Comparison of ENCODE assay signal across 35 cellular contexts in genomic region chr15:48872632-48873031, GRCh38. TPM values are rescaled to one million over a fixed set of nuclear protein-coding genes. Genes with fewer than 3 reads are reported as not detected.
A peak's percentile ranks its signal among the peaks of the same experiment; 100 is the strongest.
DNase-seq lines count a peak whose midpoint lies in the region; ATAC-seq, FAIRE-seq and TF ChIP-seq lines count a peak whose summit lies in the region.
"Had no signal": no experiment of that assay in that cellular context is flagged by ENCODE, and none has a peak within 500 bp of the region (broad histone marks: within the 10 kb centered on the region; RNA-seq: fewer than 3 reads in every experiment).

No MANE protein-coding gene starts in this region.

- WGBS in GM12878 (ENCODE audit: insufficient coverage, insufficient replicate concordance, low lambda C conversion rate, missing lambda C conversion rate): 17% methylated on average over 2 of the region's 2 CpGs
- WGBS in K562 (ENCODE audit: insufficient coverage, low coverage, missing lambda C conversion rate): 18% methylated on average over 2 of the region's 2 CpGs

- no peak overlapping the region for H2AFZ ChIP-seq in astrocyte (ENCODE audit: low read depth, low read length)
- H2AFZ ChIP-seq in GM12878 (ENCODE audit: control insufficient read depth, low read depth, low read length): no peak overlapping the region
- peak overlapping the region; percentile 23; the same call in 1 of the 2 replicates for H2AFZ ChIP-seq in K562 (ENCODE audit: low read depth, low read length)

- ATAC-seq in GM12878 (peak; percentile 71), K562 (no peak), HG02852 (IDR thresholded peaks at IDR 0.05; ENCODE audit: unreplicated experiment) (no peak), GM21390 (IDR thresholded peaks at IDR 0.05; ENCODE audit: unreplicated experiment) (no peak)
- ATAC-seq: A549; CD8-positive, alpha-beta T cell had no signal

- TF ChIP-seq EP300 in GM12878 (IDR thresholded peaks at IDR 0.05; ENCODE audit: borderline replicate concordance in 1 of 2, control insufficient read depth in 1 of 2, low read depth in 2 of 2, low read length in 2 of 2) (no peak), K562 (IDR thresholded peaks at IDR 0.05; ENCODE audit: low read length) (no peak)

- no peak overlapping the region for H3K9ac ChIP-seq in astrocyte (ENCODE audit: low read length)
- H3K9ac ChIP-seq in GM12878 (ENCODE audit: control insufficient read depth, insufficient read depth, low read length): no peak overlapping the region
- no peak overlapping the region for H3K9ac ChIP-seq in K562 (ENCODE audit: insufficient read depth in 1 of 2, low read depth in 2 of 2, low read length in 2 of 2)
- H3K9ac ChIP-seq: BLaER1; BLaER1 treated with 17β-estradiol and CSF1 and Interleukin-3, amounts not matched to agents 10 nM and 100 nM had no signal

- H3K9me3 ChIP-seq in astrocyte (ENCODE audit: insufficient read depth, low read depth, low read length) (no peaks in the 10 kb centered on the region), GM12878 (replicated peaks; ENCODE audit: control insufficient read depth, insufficient read depth, low read length) (no peaks in the 10 kb centered on the region), K562 (replicated peaks; ENCODE audit: control insufficient read depth, insufficient read depth, low read depth, low read length) (no peaks in the 10 kb centered on the region)
- H3K9me3 ChIP-seq: A549; BE2C; BLaER1; BLaER1 treated with 17β-estradiol and CSF1 and Interleukin-3, amounts not matched to agents 10 nM and 100 nM; Caco-2 had no signal

- FAIRE-seq in D721Med (lab: Jason Lieb, UNC): peak; percentile 21
- peak; percentile 13 for FAIRE-seq in astrocyte (lab: Jason Lieb, UNC)
- no peak for FAIRE-seq in GM12878 (lab: Jason Lieb, UNC)
- FAIRE-seq in K562 (lab: Jason Lieb, UNC): no peak
- FAIRE-seq: A204.1, A549 had no signal

- SMC1A ChIA-PET in GM12878 (lab: Charles Lee; ENCODE audit: uncharacterized antibody, unreplicated experiment): interaction anchor here (1.0 to 2.3 kb wide), 5 partner anchors 11 to 549 kb away, joined by 3 to 9 read pairs (median 4); no protein-coding TSS in a partner anchor

- TF ChIP-seq POLR2A in GM12878 (IDR thresholded peaks at IDR 0.05; ENCODE audit: low read depth, low read length) (no peak), K562 (conservative IDR thresholded peaks at IDR 0.05) (no peak)

- POLR2A ChIA-PET in GM12878 (lab: Charles Lee): interaction anchor here (1.1 kb wide), 1 partner anchor 93 kb away, joined by 3 read pairs; no protein-coding TSS in a partner anchor
- POLR2A ChIA-PET in K562 (lab: Yijun Ruan, JAX): no interaction called here

- in situ Hi-C loops in GM12878 (cut with MboI) (loop anchor here (10.0 kb wide), 1 partner anchor 752 kb away; the partner anchor contains the start of genes DTWD1 and FAM227B), K562 (cut with MboI) (no loop called here)

- CTCF ChIA-PET in GM12878 (lab: Yijun Ruan, JAX) (interaction anchor here (1.2 to 3.6 kb wide), 4 partner anchors 11 to 273 kb away, joined by 3 to 26 read pairs (median 12); no protein-coding TSS in a partner anchor), K562 (lab: Yijun Ruan, JAX; ENCODE audit: low intra/inter-chr PET ratio) (no interaction called here)

- H3K4me3 Mint-ChIP-seq in astrocyte (ENCODE audit: unreplicated experiment): no peak overlapping the region
- H3K4me3 Mint-ChIP-seq: B cell; CD14-positive monocyte; CD4-positive, alpha-beta memory T cell; CD4-positive, alpha-beta T cell; CD4-positive, CD25-positive, alpha-beta regulatory T cell; CD8-positive, alpha-beta memory T cell; CD8-positive, alpha-beta T cell had no signal

- H3K9me3 Mint-ChIP-seq in astrocyte (ENCODE audit: unreplicated experiment): no peaks in the 10 kb centered on the region
- H3K9me3 Mint-ChIP-seq: CD14-positive monocyte; CD8-positive, alpha-beta memory T cell; CD8-positive, alpha-beta T cell had no signal

- H3K4me2 ChIP-seq in astrocyte (ENCODE audit: low read length) (no peak overlapping the region), GM12878 (ENCODE audit: control insufficient read depth, insufficient read depth) (no peak overlapping the region), K562 (ENCODE audit: insufficient read depth, low read length) (no peak overlapping the region)
- H3K4me2 ChIP-seq: A549; BLaER1; BLaER1 treated with 17β-estradiol and CSF1 and Interleukin-3, amounts not matched to agents 10 nM and 100 nM had no signal

- peaks cover 13% of the 10 kb centered on the region for H3K4me1 ChIP-seq in astrocyte (ENCODE audit: insufficient read depth, low read length)
- H3K4me1 ChIP-seq in GM12878 (ENCODE audit: control insufficient read depth, insufficient read depth, low read length): no peaks in the 10 kb centered on the region
- peaks cover 0 to 15% of the 10 kb centered on the region in 2 experiments; a peak in 2 of 5 replicates for H3K4me1 ChIP-seq in K562 (replicated peaks in 1 of 2; ENCODE audit: control insufficient read depth in 2 of 2, insufficient read depth in 2 of 2, low read length in 2 of 2)
- H3K4me1 ChIP-seq: BE2C, BLaER1, Caco-2 had no signal

- DNase-seq in D721Med (ENCODE audit: insufficient read length, low spot score) (no peak), astrocyte (ENCODE audit: low read depth) (no peak), GM12878 (ENCODE audit: low read depth, low spot score) (no peak), K562 (ENCODE audit: extremely low read depth in 1 of 4, low spot score in 3 of 4) (no peak), EL (no peak)
- DNase-seq in stimulated activated CD4-positive, alpha-beta T cell treated with anti-CD3 and anti-CD28 coated beads, Interleukin-4, amount 100 ng/mL, for 4 hours: no peak
- DNase-seq: 8988T; ACHN; AML-193; BE2C; C1 segment of cervical spinal cord; Caco-2; Calu3; CD4-positive, alpha-beta memory T cell; CD4-positive, alpha-beta T cell; CD4-positive, CD25-positive, alpha-beta regulatory T cell; CD8-positive, alpha-beta memory T cell; CD8-positive, alpha-beta T cell; COR-L47; DMS 273 treated with DMSO at 0.1 percent for 48 hours; DMS153; DMS53; DMS79; DMS79 treated with DMSO at 0.1 percent for 48 hours; DND-41 had no signal

- no peaks in the 10 kb centered on the region for H3K27me3 Mint-ChIP-seq in astrocyte (ENCODE audit: low read depth, unreplicated experiment)

- no peaks in the 10 kb centered on the region for H3K36me3 Mint-ChIP-seq in astrocyte (ENCODE audit: low read depth, unreplicated experiment)
- H3K36me3 Mint-ChIP-seq: CD14-positive monocyte; CD4-positive, alpha-beta memory T cell; CD4-positive, CD25-positive, alpha-beta regulatory T cell had no signal

- intact Hi-C loops in GM12878 (cut with micrococcal nuclease; ENCODE audit: unreplicated experiment): no loop called here
- intact Hi-C loops in K562 (cut with micrococcal nuclease): no loop called here

- H4K20me1 ChIP-seq in astrocyte (ENCODE audit: insufficient read depth, low read length): no peaks in the 10 kb centered on the region
- no peaks in the 10 kb centered on the region for H4K20me1 ChIP-seq in GM12878 (ENCODE audit: control insufficient read depth, insufficient read depth)
- H4K20me1 ChIP-seq in K562 (replicated peaks; ENCODE audit: control insufficient read depth, insufficient read depth, low read length): no peaks in the 10 kb centered on the region
- H4K20me1 ChIP-seq: BLaER1; BLaER1 treated with 17β-estradiol and CSF1 and Interleukin-3, amounts not matched to agents 10 nM and 100 nM had no signal

- TF ChIP-seq RAD21 in GM12878 (IDR thresholded peaks at IDR 0.05; ENCODE audit: insufficient read depth, low read depth, low read length) (no peak), K562 (CRISPR knock-in tag; conservative IDR thresholded peaks at IDR 0.05 in 1 of 2, IDR thresholded peaks at IDR 0.05 in 1 of 2) (no peak)

- H3K79me2 ChIP-seq in astrocyte (ENCODE audit: insufficient read depth, low read length) (no peaks in the 10 kb centered on the region), GM12878 (ENCODE audit: control insufficient read depth, insufficient read depth, low read length) (no peaks in the 10 kb centered on the region), K562 (ENCODE audit: control insufficient read depth, insufficient read depth, low read length) (no peaks in the 10 kb centered on the region; the same call in 2 of the 3 replicates)

- no peak overlapping the region for H3K27ac ChIP-seq in astrocyte (ENCODE audit: low read depth, low read length)
- H3K27ac ChIP-seq in GM12878 (ENCODE audit: control insufficient read depth, insufficient read depth): no peak overlapping the region
- no peak overlapping the region for H3K27ac ChIP-seq in K562 (ENCODE audit: extremely low read depth, low read depth, low read length)
- H3K27ac ChIP-seq: 22Rv1; A549; BLaER1; BLaER1 treated with 17β-estradiol and CSF1 and Interleukin-3, amounts not matched to agents 10 nM and 100 nM; C4-2B had no signal

- RAD21 ChIA-PET in GM12878 (lab: Charles Lee; ENCODE audit: unreplicated experiment): interaction anchor here (2.3 kb wide), 1 partner anchor 94 kb away, joined by 8 read pairs; no protein-coding TSS in a partner anchor

- H3K4me1 Mint-ChIP-seq in astrocyte (ENCODE audit: low read depth, unreplicated experiment): peaks cover 17% of the 10 kb centered on the region

- no peaks in the 10 kb centered on the region for H3K9me1 ChIP-seq in K562 (ENCODE audit: control insufficient read depth, insufficient read depth, low read length)

- no peak overlapping the region for H3K27ac Mint-ChIP-seq in astrocyte (ENCODE audit: unreplicated experiment)
- H3K27ac Mint-ChIP-seq: B cell; CD14-positive monocyte; CD4-positive, alpha-beta memory T cell; CD4-positive, alpha-beta T cell; CD4-positive, CD25-positive, alpha-beta regulatory T cell; CD8-positive, alpha-beta memory T cell; CD8-positive, alpha-beta T cell had no signal

- no peaks in the 10 kb centered on the region for H3K27me3 ChIP-seq in astrocyte (ENCODE audit: insufficient read depth, low read length)
- H3K27me3 ChIP-seq in GM12878 (replicated peaks in 1 of 2; ENCODE audit: control insufficient read depth in 2 of 2, insufficient read depth in 2 of 2, low read length in 1 of 2): no peaks in the 10 kb centered on the region
- H3K27me3 ChIP-seq in K562 (ENCODE audit: control insufficient read depth in 2 of 2, insufficient read depth in 2 of 2, low read length in 2 of 2): no peaks in the 10 kb centered on the region
- H3K27me3 ChIP-seq: BE2C; BLaER1; BLaER1 treated with 17β-estradiol and CSF1 and Interleukin-3, amounts not matched to agents 10 nM and 100 nM had no signal

- no peaks in the 10 kb centered on the region for H3K36me3 ChIP-seq in astrocyte (ENCODE audit: insufficient read depth, low read length)
- no peaks in the 10 kb centered on the region for H3K36me3 ChIP-seq in GM12878 (ENCODE audit: control insufficient read depth in 2 of 2, insufficient read depth in 2 of 2, low read length in 1 of 2)
- H3K36me3 ChIP-seq in K562 (ENCODE audit: control insufficient read depth, insufficient read depth, low read length): no peaks in the 10 kb centered on the region
- H3K36me3 ChIP-seq: BE2C; BLaER1; BLaER1 treated with 17β-estradiol and CSF1 and Interleukin-3, amounts not matched to agents 10 nM and 100 nM had no signal

- H3K4me3 ChIP-seq in astrocyte (ENCODE audit: insufficient read depth, low read depth, low read length) (no peak overlapping the region), GM12878 (no peak overlapping the region), K562 (no peak overlapping the region)
- H3K4me3 ChIP-seq: A549; BLaER1; BLaER1 treated with 17β-estradiol and CSF1 and Interleukin-3, amounts not matched to agents 10 nM and 100 nM had no signal

- BruUV-seq in GM12878 (replicated peaks; lab: Mats Ljungman, UMichigan) (no TSS peak), K562 (replicated peaks; lab: Mats Ljungman, UMichigan) (no TSS peak)

- TF ChIP-seq CTCF in D721Med (IDR thresholded peaks at IDR 0.05; ENCODE audit: insufficient read depth, missing control alignments): no peak
- TF ChIP-seq CTCF in astrocyte (IDR thresholded peaks at IDR 0.05; ENCODE audit: insufficient read depth, low read depth, low read length): no peak
- TF ChIP-seq CTCF in GM12878 (IDR thresholded peaks at IDR 0.05 in 2 of 3, conservative IDR thresholded peaks at IDR 0.05 in 1 of 3; ENCODE audit: control insufficient read depth in 2 of 3, extremely low read depth in 1 of 3, insufficient read depth in 1 of 3, low read depth in 3 of 3, low read length in 3 of 3): no peak
- TF ChIP-seq CTCF in K562 (IDR thresholded peaks at IDR 0.05 in 2 of 3, conservative IDR thresholded peaks at IDR 0.05 in 1 of 3; ENCODE audit: insufficient read depth in 2 of 3, low read depth in 1 of 3, low read length in 3 of 3): no peak

RNA-seq across cellular contexts. Expression of gene EID1, which starts 5.3 kb away (rescaled TPM):
- total RNA-seq in astrocyte: 165 and 166 TPM in 2 replicates
- total RNA-seq in GM12878 (2013; cell fraction: nucleolus; rRNA removed): 22.5 and 30.9 TPM in 2 replicates
- 98.9 and 127 TPM in 2 replicates for total RNA-seq in GM12878 (2014; rRNA removed)
- total RNA-seq in GM12878 (2014; rRNA removed; fragmentation: Illumina TruSeq; extraction: Trizol): 123 and 125 TPM in 2 replicates
- 119 TPM in 2 replicates for total RNA-seq in GM12878 (2021)
- polyA plus RNA-seq in GM12878 (2011; ENCODE audit: low read depth): 50.9 TPM
- 157 and 182 TPM in 2 replicates for polyA plus RNA-seq in GM12878 (2011; rRNA removed)
- 83.4 and 91.3 TPM in 2 replicates for polyA plus RNA-seq in GM12878 (2011; cell fraction: cytosol; rRNA removed)
- 57.1 and 85.9 TPM in 2 replicates for polyA plus RNA-seq in GM12878 (2011; cell fraction: nucleus; rRNA removed)
- 82.8 and 85.4 TPM in 2 replicates for polyA plus RNA-seq in GM12878 (2012)
- 123 and 157 TPM in 2 replicates for polyA plus RNA-seq in GM12878 (2014; fragmentation: Illumina TruSeq; extraction: Trizol)
- polyA plus RNA-seq in GM12878 (2014; fragmentation: Nextera tagmentation; extraction: Ambion mirVana): 10 to 100 TPM; 45.6 to 79.5 TPM
- 137 and 142 TPM in 2 replicates for polyA plus RNA-seq in GM12878 (2014; rRNA removed)
- 100 to 1,000 TPM; 202 to 210 TPM for polyA plus RNA-seq in GM12878 (2016; fragmentation: Nextera tagmentation; extraction: Ambion mirVana)
- polyA minus RNA-seq in GM12878 (2011; rRNA and poly(A)+ RNA removed): 26.5 and 28.2 TPM in 2 replicates
- 29.9 and 32.7 TPM in 2 replicates for polyA minus RNA-seq in GM12878 (2011; cell fraction: cytosol; rRNA and poly(A)+ RNA removed)
- 10.8 and 15.1 TPM in 2 replicates for polyA minus RNA-seq in GM12878 (2011; cell fraction: nucleus; rRNA and poly(A)+ RNA removed)
- total RNA-seq in K562 (2011; cell fraction: chromatin; rRNA removed; ENCODE audit: low replicate concordance): 7.1 and 20.6 TPM in 2 replicates
- total RNA-seq in K562 (2011; cell fraction: nucleolus; rRNA removed): 10.7 and 13.6 TPM in 2 replicates
- 16.9 and 21.3 TPM in 2 replicates for total RNA-seq in K562 (2011; cell fraction: nucleoplasm; rRNA removed)
- 167 and 170 TPM in 2 replicates for total RNA-seq in K562 (2014; rRNA removed)
- 136 and 159 TPM in 2 replicates for total RNA-seq in K562 (2014; rRNA removed; fragmentation: Illumina TruSeq; extraction: Trizol)
- total RNA-seq in K562 (2015; rRNA removed; fragmentation: Illumina TruSeq; extraction: Trizol): 197 and 201 TPM in 2 replicates
- 124 and 143 TPM in 2 replicates for total RNA-seq in K562 (2021)
- polyA plus RNA-seq in K562 (2011; rRNA removed): 118 and 154 TPM in 2 replicates
- polyA plus RNA-seq in K562 (2011; cell fraction: cytosol; rRNA removed): 68.1 and 105 TPM in 2 replicates
- polyA plus RNA-seq in K562 (2011; cell fraction: nucleus; rRNA removed): 42.9 and 66.4 TPM in 2 replicates
- 116 and 124 TPM in 2 replicates for polyA plus RNA-seq in K562 (2012)
- 134 and 176 TPM in 2 replicates for polyA plus RNA-seq in K562 (2014; fragmentation: Illumina TruSeq; extraction: Trizol)
- polyA plus RNA-seq in K562 (2014; fragmentation: Nextera tagmentation; extraction: Ambion mirVana): 10 to 100 TPM; 46.5 to 51.2 TPM
- 177 and 211 TPM in 2 replicates for polyA plus RNA-seq in K562 (2014; rRNA removed)
- polyA minus RNA-seq in K562 (2011; rRNA and poly(A)+ RNA removed): 43.4 and 58.1 TPM in 2 replicates
- 61.7 and 69.7 TPM in 2 replicates for polyA minus RNA-seq in K562 (2011; cell fraction: cytosol; rRNA and poly(A)+ RNA removed)
- polyA minus RNA-seq in K562 (2011; cell fraction: nucleus; rRNA and poly(A)+ RNA removed): 8.2 and 15.4 TPM in 2 replicates
